In the genomic region with DNA sequence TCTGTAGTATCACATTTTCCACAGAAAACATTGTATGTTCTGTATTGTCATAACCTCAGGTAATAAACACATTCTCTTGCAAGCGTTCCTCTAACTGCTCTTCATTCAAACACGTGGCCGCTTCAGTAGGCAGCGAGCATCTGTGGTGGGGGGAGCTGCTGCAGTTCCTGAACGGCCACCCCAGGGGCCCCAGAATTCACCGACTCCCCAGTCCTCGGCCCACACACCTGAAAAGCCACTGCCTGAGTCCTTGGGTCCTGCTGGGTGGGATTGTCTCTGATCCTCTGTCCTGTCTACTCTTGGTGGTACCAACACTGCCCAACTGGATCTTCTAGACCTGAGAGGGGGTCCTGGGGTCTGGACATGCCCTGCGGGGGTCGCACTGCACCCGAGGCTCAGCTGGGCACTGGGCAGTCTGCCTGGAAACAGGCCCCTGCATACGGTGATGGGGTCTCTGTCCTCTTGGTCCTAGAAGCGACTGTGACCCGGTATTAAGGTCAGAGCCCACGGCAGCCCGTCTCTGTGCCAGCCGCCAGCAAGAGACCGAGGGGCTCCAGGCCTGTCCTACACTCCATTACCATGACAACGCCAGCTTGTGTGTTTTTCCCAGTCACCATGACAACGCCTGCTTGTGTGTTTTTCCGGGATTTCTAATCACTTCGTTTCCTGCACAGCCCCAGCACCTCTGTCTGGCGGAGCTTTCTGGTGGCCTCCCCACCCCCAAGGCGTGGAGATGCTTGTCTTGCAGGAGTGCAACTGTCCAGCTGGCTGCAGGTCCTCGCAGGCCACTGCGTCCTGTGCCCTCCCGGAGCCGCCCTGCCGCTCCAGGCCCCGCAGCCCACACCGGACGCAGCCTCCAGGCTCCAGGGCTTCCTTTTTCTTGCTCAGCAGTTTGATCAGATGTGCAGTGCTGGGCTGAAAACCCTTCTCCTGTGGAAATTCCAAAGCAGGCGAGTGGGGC, we compare ENCODE assay signal across 9 cellular contexts. TPM values are rescaled to one million over a fixed set of nuclear protein-coding genes. Genes with fewer than 3 reads are reported as not detected.
DNase-seq lines count a peak whose midpoint lies in the region; ATAC-seq and TF ChIP-seq lines count a peak whose summit lies in the region.
"Had no signal": no experiment of that assay in that cellular context is flagged by ENCODE, and none has a peak within 500 bp of the region (broad histone marks: within the 10 kb centered on the region; RNA-seq: fewer than 3 reads in every experiment).

No MANE protein-coding gene starts in this region.

- TF ChIP-seq CTCF in fibroblast of mammary gland (conservative IDR thresholded peaks at IDR 0.05; ENCODE audit: control insufficient read depth, insufficient read depth, low read depth, low read length) (no peak), nephron progenitor cell (IDR thresholded peaks at IDR 0.05) (no peak), MM.1S (IDR thresholded peaks at IDR 0.05; ENCODE audit: low read length) (no peak), ascending aorta (IDR thresholded peaks at IDR 0.05) (no peak)

- H3K4me2 ChIP-seq in MM.1S (ENCODE audit: low read depth, low read length), result no peak overlapping the region

- H4K20me1 ChIP-seq in MM.1S (ENCODE audit: insufficient read depth, low read length), result no peaks in the 10 kb centered on the region

- H3K4me3 Mint-ChIP-seq in nephron progenitor cell, result no peak overlapping the region
- H3K4me3 Mint-ChIP-seq: dendritic cell treated with granulocyte-macrophage colony-stimulating factor and Interleukin-4, amounts not matched to agents 40 ng/mL and 50 ng/mL, for 4 days had no signal

- H3K4me1 ChIP-seq in MM.1S (ENCODE audit: low read length) (no peaks in the 10 kb centered on the region), ascending aorta (no peaks in the 10 kb centered on the region)

- intact Hi-C loops in Right ventricle myocardium inferior (cut with DNase I) (loop anchor here (5.0 kb wide), 1 partner anchor 66 kb away; no protein-coding TSS in a partner anchor), cardiac septum (cut with DNase I) (loop anchor here (2.0 kb wide), 1 partner anchor 66 kb away; no protein-coding TSS in a partner anchor), ascending aorta (cut with DNase I) (no loop called here)

- no peak overlapping the region for H3K4me3 ChIP-seq in fibroblast of mammary gland (ENCODE audit: control insufficient read depth, low read depth, low read length)
- H3K4me3 ChIP-seq in MM.1S (ENCODE audit: low read length), result no peak overlapping the region
- H3K4me3 ChIP-seq in ascending aorta, result no peak overlapping the region

- H3F3A ChIP-seq in MM.1S (ENCODE audit: insufficient read depth, low read length), result no peaks in the 10 kb centered on the region

- H3K79me2 ChIP-seq in MM.1S (ENCODE audit: low read length), result peaks cover 42% of the 10 kb centered on the region

- peaks cover 55% of the 10 kb centered on the region for H3K36me3 Mint-ChIP-seq in nephron progenitor cell (ENCODE audit: low read depth)

- H3K27me3 Mint-ChIP-seq in nephron progenitor cell (ENCODE audit: low read depth, poor library complexity), result peaks cover 3% of the 10 kb centered on the region
- H3K27me3 Mint-ChIP-seq: dendritic cell treated with granulocyte-macrophage colony-stimulating factor and Interleukin-4, amounts not matched to agents 40 ng/mL and 50 ng/mL, for 4 days had no signal

- H3K27ac Mint-ChIP-seq in nephron progenitor cell, result peak overlapping the region; percentile 98

- H2AFZ ChIP-seq in MM.1S (ENCODE audit: low read length), result no peak overlapping the region

- H3K27me3 ChIP-seq in MM.1S (replicated peaks; ENCODE audit: insufficient read depth, low read length) (no peaks in the 10 kb centered on the region), ascending aorta (no peaks in the 10 kb centered on the region)

- peaks cover 9% of the 10 kb centered on the region for H3K36me3 ChIP-seq in MM.1S (replicated peaks; ENCODE audit: insufficient read depth, low read length)
- H3K36me3 ChIP-seq in ascending aorta, result peaks cover 66 to 92% of the 10 kb centered on the region in 2 donors

- no peaks in the 10 kb centered on the region for H3K9me2 ChIP-seq in MM.1S (replicated peaks; ENCODE audit: insufficient read depth, low read length)

- H3K9ac ChIP-seq in MM.1S (ENCODE audit: low read length), result no peak overlapping the region

- H3K27ac ChIP-seq in MM.1S (ENCODE audit: low read length), result no peak overlapping the region
- peak overlapping the region in 1 of 2 donors; percentile 12 for H3K27ac ChIP-seq in ascending aorta

- H3K9me3 ChIP-seq in MM.1S (replicated peaks; ENCODE audit: insufficient read depth, low read length) (no peaks in the 10 kb centered on the region), ascending aorta (no peaks in the 10 kb centered on the region)

- ATAC-seq in Right ventricle myocardium inferior (peak; percentile 59), HG02938 (IDR thresholded peaks at IDR 0.05; ENCODE audit: unreplicated experiment) (no peak)

- DNase-seq in Right ventricle myocardium inferior (ENCODE audit: missing footprints), result peak; percentile 75
- no peak for DNase-seq in cardiac septum (ENCODE audit: low spot score)
- peak; percentile 45 for DNase-seq in fibroblast of mammary gland (ENCODE audit: low read depth)
- peak; percentile 61 for DNase-seq in nephron progenitor cell
- no peak for DNase-seq in MM.1S
- no peak for DNase-seq in ascending aorta (ENCODE audit: low spot score in 2 of 2)
- DNase-seq in NCI-H1105 (lab: John Stamatoyannopoulos, UW), result no peak

- no peaks in the 10 kb centered on the region for H3K9me3 Mint-ChIP-seq in nephron progenitor cell
- H3K9me3 Mint-ChIP-seq: dendritic cell treated with granulocyte-macrophage colony-stimulating factor and Interleukin-4, amounts not matched to agents 40 ng/mL and 50 ng/mL, for 4 days had no signal

- H3K4me1 Mint-ChIP-seq in nephron progenitor cell, result peaks cover 32% of the 10 kb centered on the region

RNA-seq across cellular contexts. Expression of a gene that starts 16.0 kb away (rescaled TPM):
- total RNA-seq in Right ventricle myocardium inferior (121 TPM), cardiac septum (129 TPM), ascending aorta (273 TPM)

RNA-seq across cellular contexts. Expression of a gene that starts 56.8 kb away (rescaled TPM):
- total RNA-seq in Right ventricle myocardium inferior (50.4 TPM), cardiac septum (55.2 TPM), ascending aorta (56.3 TPM)

Comparison
In these comparisons a context has a peak if more than half of its experiments do, and no peak if none do; other contexts are left out.
1. DNase-seq: peak in Right ventricle myocardium inferior (single experiment), fibroblast of mammary gland (single experiment) and nephron progenitor cell (single experiment); none in cardiac septum (single experiment), MM.1S (single experiment), ascending aorta (0 of 2) and NCI-H1105 (single experiment).